In the genomic region with DNA sequence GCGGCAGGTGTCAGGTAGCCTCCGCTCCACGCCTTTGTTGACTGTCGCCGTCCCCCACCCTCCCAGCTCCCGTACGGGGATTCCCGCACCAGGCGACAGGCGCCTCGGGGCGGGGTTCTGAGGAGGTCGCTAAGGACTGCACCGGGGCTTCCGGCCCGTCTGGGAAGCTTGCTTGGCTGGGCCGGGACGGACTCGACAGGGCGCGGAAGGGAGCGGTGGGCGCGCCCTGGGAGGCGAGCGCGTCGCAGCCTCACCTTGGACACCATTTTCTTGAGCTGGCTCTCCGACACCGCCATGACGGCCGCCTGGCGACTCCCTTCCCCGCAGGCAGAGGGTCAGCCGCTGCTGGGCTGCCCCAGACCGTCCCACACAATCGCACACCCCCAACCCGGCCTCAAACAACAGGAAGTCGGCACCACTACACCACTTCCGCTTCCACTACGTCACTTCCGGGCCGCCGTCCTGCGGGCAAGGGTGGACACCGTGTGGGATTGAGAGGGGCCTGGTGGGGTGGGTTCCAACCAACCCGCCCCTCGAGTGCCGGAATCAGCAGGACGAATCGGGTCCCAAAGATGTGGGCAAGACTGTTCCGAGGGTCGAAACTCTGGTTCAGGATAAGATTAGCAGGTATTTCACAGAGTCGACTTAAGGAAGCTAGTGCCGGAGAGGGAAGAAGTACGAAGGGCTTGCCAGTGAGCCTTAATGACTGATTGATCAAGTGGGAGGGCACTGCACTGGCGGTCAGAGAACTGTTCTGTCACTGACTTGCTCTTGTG, we compare ENCODE assay signal across 1 cellular context.
TF ChIP-seq lines count a peak whose summit lies in the region.

A gene with protein sequence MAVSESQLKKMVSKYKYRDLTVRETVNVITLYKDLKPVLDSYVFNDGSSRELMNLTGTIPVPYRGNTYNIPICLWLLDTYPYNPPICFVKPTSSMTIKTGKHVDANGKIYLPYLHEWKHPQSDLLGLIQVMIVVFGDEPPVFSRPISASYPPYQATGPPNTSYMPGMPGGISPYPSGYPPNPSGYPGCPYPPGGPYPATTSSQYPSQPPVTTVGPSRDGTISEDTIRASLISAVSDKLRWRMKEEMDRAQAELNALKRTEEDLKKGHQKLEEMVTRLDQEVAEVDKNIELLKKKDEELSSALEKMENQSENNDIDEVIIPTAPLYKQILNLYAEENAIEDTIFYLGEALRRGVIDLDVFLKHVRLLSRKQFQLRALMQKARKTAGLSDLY (minus strand): TSS at position 422 of the 776 bp plus-strand sequence. CDS start 126 bp downstream, at position 296.

TF ChIP-seq in HepG2, 621 proteins besides CTCF, POLR2A, EP300 and RAD21 (continued from another document and continues in another):
- TF ChIP-seq, protein P1, sequence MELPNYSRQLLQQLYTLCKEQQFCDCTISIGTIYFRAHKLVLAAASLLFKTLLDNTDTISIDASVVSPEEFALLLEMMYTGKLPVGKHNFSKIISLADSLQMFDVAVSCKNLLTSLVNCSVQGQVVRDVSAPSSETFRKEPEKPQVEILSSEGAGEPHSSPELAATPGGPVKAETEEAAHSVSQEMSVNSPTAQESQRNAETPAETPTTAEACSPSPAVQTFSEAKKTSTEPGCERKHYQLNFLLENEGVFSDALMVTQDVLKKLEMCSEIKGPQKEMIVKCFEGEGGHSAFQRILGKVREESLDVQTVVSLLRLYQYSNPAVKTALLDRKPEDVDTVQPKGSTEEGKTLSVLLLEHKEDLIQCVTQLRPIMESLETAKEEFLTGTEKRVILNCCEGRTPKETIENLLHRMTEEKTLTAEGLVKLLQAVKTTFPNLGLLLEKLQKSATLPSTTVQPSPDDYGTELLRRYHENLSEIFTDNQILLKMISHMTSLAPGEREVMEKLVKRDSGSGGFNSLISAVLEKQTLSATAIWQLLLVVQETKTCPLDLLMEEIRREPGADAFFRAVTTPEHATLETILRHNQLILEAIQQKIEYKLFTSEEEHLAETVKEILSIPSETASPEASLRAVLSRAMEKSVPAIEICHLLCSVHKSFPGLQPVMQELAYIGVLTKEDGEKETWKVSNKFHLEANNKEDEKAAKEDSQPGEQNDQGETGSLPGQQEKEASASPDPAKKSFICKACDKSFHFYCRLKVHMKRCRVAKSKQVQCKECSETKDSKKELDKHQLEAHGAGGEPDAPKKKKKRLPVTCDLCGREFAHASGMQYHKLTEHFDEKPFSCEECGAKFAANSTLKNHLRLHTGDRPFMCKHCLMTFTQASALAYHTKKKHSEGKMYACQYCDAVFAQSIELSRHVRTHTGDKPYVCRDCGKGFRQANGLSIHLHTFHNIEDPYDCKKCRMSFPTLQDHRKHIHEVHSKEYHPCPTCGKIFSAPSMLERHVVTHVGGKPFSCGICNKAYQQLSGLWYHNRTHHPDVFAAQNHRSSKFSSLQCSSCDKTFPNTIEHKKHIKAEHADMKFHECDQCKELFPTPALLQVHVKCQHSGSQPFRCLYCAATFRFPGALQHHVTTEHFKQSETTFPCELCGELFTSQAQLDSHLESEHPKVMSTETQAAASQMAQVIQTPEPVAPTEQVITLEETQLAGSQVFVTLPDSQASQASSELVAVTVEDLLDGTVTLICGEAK (IDR thresholded peaks at IDR 0.05) = peak; percentile 94
- TF ChIP-seq, protein P1 (CRISPR knock-in tag; IDR thresholded peaks at IDR 0.05) = peak; percentile 63; the same call in 1 of the 2 replicates
- TF ChIP-seq SALL2 (CRISPR knock-in tag; IDR thresholded peaks at IDR 0.05) (peak; percentile 49; the same call in 1 of the 2 replicates), ZFYVE20 (CRISPR knock-in tag; IDR thresholded peaks at IDR 0.05; ENCODE audit: borderline replicate concordance, low read depth) (no peak), ELF3 (CRISPR knock-in tag; IDR thresholded peaks at IDR 0.05) (peak; percentile 76), ZNF562 (CRISPR knock-in tag; IDR thresholded peaks at IDR 0.05; ENCODE audit: borderline replicate concordance) (no peak), ZNF567 (CRISPR knock-in tag; IDR thresholded peaks at IDR 0.05; ENCODE audit: borderline replicate concordance) (peak; percentile 86; the same call in 1 of the 2 replicates), HNRNPH1 (optimal IDR thresholded peaks at IDR 0.05; ENCODE audit: low read depth, low read length) (peak; percentile 86), RBM22 (optimal IDR thresholded peaks at IDR 0.05; ENCODE audit: low read length) (peak; percentile 11), ZNF589 (CRISPR knock-in tag; conservative IDR thresholded peaks at IDR 0.05) (peak; percentile 76; the same call in 1 of the 2 replicates), ZNF75D (CRISPR knock-in tag; IDR thresholded peaks at IDR 0.05; ENCODE audit: borderline replicate concordance) (no peak), RAD51 (IDR thresholded peaks at IDR 0.05; ENCODE audit: borderline replicate concordance) (no peak), ZNF382 (CRISPR knock-in tag; IDR thresholded peaks at IDR 0.05; ENCODE audit: borderline replicate concordance) (no peak), THAP9 (CRISPR knock-in tag; IDR thresholded peaks at IDR 0.05; ENCODE audit: borderline replicate concordance) (peak; percentile 92), YEATS2 (CRISPR knock-in tag; IDR thresholded peaks at IDR 0.05; ENCODE audit: borderline replicate concordance) (peak; percentile 95; the same call in 1 of the 2 replicates), HHEX (CRISPR knock-in tag; IDR thresholded peaks at IDR 0.05) (no peak), PAF1 (CRISPR knock-in tag; IDR thresholded peaks at IDR 0.05) (no peak)
- TF ChIP-seq, protein P2, sequence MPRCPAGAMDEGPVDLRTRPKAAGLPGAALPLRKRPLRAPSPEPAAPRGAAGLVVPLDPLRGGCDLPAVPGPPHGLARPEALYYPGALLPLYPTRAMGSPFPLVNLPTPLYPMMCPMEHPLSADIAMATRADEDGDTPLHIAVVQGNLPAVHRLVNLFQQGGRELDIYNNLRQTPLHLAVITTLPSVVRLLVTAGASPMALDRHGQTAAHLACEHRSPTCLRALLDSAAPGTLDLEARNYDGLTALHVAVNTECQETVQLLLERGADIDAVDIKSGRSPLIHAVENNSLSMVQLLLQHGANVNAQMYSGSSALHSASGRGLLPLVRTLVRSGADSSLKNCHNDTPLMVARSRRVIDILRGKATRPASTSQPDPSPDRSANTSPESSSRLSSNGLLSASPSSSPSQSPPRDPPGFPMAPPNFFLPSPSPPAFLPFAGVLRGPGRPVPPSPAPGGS (CRISPR knock-in tag; IDR thresholded peaks at IDR 0.05) = peak; percentile 82; the same call in 1 of the 2 replicates
- TF ChIP-seq, protein P3, sequence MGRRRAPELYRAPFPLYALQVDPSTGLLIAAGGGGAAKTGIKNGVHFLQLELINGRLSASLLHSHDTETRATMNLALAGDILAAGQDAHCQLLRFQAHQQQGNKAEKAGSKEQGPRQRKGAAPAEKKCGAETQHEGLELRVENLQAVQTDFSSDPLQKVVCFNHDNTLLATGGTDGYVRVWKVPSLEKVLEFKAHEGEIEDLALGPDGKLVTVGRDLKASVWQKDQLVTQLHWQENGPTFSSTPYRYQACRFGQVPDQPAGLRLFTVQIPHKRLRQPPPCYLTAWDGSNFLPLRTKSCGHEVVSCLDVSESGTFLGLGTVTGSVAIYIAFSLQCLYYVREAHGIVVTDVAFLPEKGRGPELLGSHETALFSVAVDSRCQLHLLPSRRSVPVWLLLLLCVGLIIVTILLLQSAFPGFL (CRISPR knock-in tag; IDR thresholded peaks at IDR 0.05) = no peak
- TF ChIP-seq, protein P4, sequence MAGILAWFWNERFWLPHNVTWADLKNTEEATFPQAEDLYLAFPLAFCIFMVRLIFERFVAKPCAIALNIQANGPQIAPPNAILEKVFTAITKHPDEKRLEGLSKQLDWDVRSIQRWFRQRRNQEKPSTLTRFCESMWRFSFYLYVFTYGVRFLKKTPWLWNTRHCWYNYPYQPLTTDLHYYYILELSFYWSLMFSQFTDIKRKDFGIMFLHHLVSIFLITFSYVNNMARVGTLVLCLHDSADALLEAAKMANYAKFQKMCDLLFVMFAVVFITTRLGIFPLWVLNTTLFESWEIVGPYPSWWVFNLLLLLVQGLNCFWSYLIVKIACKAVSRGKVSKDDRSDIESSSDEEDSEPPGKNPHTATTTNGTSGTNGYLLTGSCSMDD (CRISPR knock-in tag; IDR thresholded peaks at IDR 0.05) = no peak
- TF ChIP-seq, protein P5, sequence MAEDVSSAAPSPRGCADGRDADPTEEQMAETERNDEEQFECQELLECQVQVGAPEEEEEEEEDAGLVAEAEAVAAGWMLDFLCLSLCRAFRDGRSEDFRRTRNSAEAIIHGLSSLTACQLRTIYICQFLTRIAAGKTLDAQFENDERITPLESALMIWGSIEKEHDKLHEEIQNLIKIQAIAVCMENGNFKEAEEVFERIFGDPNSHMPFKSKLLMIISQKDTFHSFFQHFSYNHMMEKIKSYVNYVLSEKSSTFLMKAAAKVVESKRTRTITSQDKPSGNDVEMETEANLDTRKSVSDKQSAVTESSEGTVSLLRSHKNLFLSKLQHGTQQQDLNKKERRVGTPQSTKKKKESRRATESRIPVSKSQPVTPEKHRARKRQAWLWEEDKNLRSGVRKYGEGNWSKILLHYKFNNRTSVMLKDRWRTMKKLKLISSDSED (CRISPR knock-in tag; IDR thresholded peaks at IDR 0.05) = no peak
- TF ChIP-seq, protein P6, sequence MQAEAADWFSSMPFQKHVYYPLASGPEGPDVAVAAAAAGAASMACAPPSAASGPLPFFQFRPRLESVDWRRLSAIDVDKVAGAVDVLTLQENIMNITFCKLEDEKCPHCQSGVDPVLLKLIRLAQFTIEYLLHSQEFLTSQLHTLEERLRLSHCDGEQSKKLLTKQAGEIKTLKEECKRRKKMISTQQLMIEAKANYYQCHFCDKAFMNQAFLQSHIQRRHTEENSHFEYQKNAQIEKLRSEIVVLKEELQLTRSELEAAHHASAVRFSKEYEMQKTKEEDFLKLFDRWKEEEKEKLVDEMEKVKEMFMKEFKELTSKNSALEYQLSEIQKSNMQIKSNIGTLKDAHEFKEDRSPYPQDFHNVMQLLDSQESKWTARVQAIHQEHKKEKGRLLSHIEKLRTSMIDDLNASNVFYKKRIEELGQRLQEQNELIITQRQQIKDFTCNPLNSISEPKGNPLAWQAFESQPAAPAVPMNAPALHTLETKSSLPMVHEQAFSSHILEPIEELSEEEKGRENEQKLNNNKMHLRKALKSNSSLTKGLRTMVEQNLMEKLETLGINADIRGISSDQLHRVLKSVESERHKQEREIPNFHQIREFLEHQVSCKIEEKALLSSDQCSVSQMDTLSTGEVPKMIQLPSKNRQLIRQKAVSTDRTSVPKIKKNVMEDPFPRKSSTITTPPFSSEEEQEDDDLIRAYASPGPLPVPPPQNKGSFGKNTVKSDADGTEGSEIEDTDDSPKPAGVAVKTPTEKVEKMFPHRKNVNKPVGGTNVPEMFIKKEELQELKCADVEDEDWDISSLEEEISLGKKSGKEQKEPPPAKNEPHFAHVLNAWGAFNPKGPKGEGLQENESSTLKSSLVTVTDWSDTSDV (CRISPR knock-in tag; IDR thresholded peaks at IDR 0.05) = no peak
- TF ChIP-seq, protein P7, sequence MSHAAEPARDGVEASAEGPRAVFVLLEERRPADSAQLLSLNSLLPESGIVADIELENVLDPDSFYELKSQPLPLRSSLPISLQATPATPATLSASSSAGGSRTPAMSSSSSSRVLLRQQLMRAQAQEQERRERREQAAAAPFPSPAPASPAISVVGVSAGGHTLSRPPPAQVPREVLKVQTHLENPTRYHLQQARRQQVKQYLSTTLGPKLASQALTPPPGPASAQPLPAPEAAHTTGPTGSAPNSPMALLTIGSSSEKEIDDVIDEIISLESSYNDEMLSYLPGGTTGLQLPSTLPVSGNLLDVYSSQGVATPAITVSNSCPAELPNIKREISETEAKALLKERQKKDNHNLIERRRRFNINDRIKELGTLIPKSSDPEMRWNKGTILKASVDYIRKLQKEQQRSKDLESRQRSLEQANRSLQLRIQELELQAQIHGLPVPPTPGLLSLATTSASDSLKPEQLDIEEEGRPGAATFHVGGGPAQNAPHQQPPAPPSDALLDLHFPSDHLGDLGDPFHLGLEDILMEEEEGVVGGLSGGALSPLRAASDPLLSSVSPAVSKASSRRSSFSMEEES (CRISPR knock-in tag; IDR thresholded peaks at IDR 0.05) = peak; percentile 62; the same call in 1 of the 2 replicates
